Comparison of ENCODE assay signal across 9 cellular contexts in genomic region chr3:23712656-23713559, GRCh38.
DNase-seq lines count a peak whose midpoint lies in the region; ATAC-seq, FAIRE-seq and TF ChIP-seq lines count a peak whose summit lies in the region.
"Had no signal": no experiment of that assay in that cellular context is flagged by ENCODE, and none has a peak within 500 bp of the region (broad histone marks: within the 10 kb centered on the region; RNA-seq: fewer than 3 reads in every experiment).

No MANE protein-coding gene starts in this region.

- H3K4me2 ChIP-seq in GM23338, result peak overlapping the region; percentile 31; the same call in 1 of the 2 replicates

- no peaks in the 10 kb centered on the region for H3F3A ChIP-seq in GM23338 (replicated peaks; ENCODE audit: low read depth)

- peak overlapping the region; percentile 60; the same call in 1 of the 2 replicates for H2AFZ ChIP-seq in GM23338

- peaks cover 13% of the 10 kb centered on the region; the same call in 2 of the 3 replicates for H3K9me3 Mint-ChIP-seq in GM23338
- H3K9me3 Mint-ChIP-seq: central memory CD8-positive, alpha-beta T cell had no signal

- no peaks in the 10 kb centered on the region for H3K9me2 ChIP-seq in GM23338 (ENCODE audit: insufficient read depth)

- H3K4me1 ChIP-seq in GM23338 (ENCODE audit: insufficient read depth) (peaks cover 25% of the 10 kb centered on the region), rectal smooth muscle tissue (ENCODE audit: control insufficient read depth, insufficient read depth, low read length) (peaks cover 3% of the 10 kb centered on the region)

- ATAC-seq in GM23338, result peak; percentile 98
- ATAC-seq in GM21737 (IDR thresholded peaks at IDR 0.05; ENCODE audit: unreplicated experiment), result no peak
- ATAC-seq in HG02610 (IDR thresholded peaks at IDR 0.05; ENCODE audit: unreplicated experiment), result no peak
- no peak for ATAC-seq in GM21367 (IDR thresholded peaks at IDR 0.05; ENCODE audit: unreplicated experiment)

- no peaks in the 10 kb centered on the region for H4K20me1 ChIP-seq in GM23338 (replicated peaks; ENCODE audit: insufficient read depth)

- no peak overlapping the region for H3K4me3 Mint-ChIP-seq in GM23338
- H3K4me3 Mint-ChIP-seq: central memory CD8-positive, alpha-beta T cell had no signal

- FAIRE-seq in RCC 7860 (lab: Jason Lieb, UNC), result peak; percentile 71

- peaks cover 8% of the 10 kb centered on the region; the same call in 1 of the 3 replicates for H3K36me3 Mint-ChIP-seq in GM23338 (ENCODE audit: low read depth)

- peak overlapping the region; percentile 56 for H3K27ac ChIP-seq in GM23338 (ENCODE audit: low read depth)
- no peak overlapping the region for H3K27ac ChIP-seq in rectal smooth muscle tissue (ENCODE audit: low read depth, low read length)

- peaks cover 40% of the 10 kb centered on the region for H3K4me1 Mint-ChIP-seq in GM23338

- H3K4me3 ChIP-seq in GM23338 (no peak overlapping the region), rectal smooth muscle tissue (ENCODE audit: low read length) (peak overlapping the region; percentile 18)

- no peaks in the 10 kb centered on the region for H3K27me3 ChIP-seq in GM23338 (ENCODE audit: insufficient read depth)
- H3K27me3 ChIP-seq in rectal smooth muscle tissue (ENCODE audit: control insufficient read depth, insufficient read depth, low read length), result no peaks in the 10 kb centered on the region

- no peak overlapping the region for H3K9ac ChIP-seq in rectal smooth muscle tissue (ENCODE audit: low read length)

- TF ChIP-seq CTCF in GM23338 (conservative IDR thresholded peaks at IDR 0.05; ENCODE audit: low read depth in 2 of 2), result peak; percentile 57 to 89

- peaks cover 3% of the 10 kb centered on the region for H3K27me3 Mint-ChIP-seq in GM23338 (ENCODE audit: insufficient read depth, low read depth, poor library complexity)

- H3K36me3 ChIP-seq in GM23338 (ENCODE audit: insufficient read depth) (no peaks in the 10 kb centered on the region), rectal smooth muscle tissue (ENCODE audit: control insufficient read depth, insufficient read depth, low read length) (no peaks in the 10 kb centered on the region)

- H3K79me2 ChIP-seq in GM23338 (replicated peaks; ENCODE audit: insufficient read depth), result no peaks in the 10 kb centered on the region

- DNase-seq in GM23338 (ENCODE audit: low spot score) (peak; percentile 95), RCC 7860 (ENCODE audit: low spot score) (peak; percentile 79), glomerular endothelial cell (ENCODE audit: extremely low read depth, low read depth, low spot score) (peak; percentile 42), foreskin melanocyte (no peak)

- H3K27ac Mint-ChIP-seq in GM23338, result no peak overlapping the region; the same call in 1 of the 2 replicates

TF ChIP-seq in GM23338, 12 proteins besides CTCF, POLR2A, EP300 and RAD21:
- TF ChIP-seq, protein P1, sequence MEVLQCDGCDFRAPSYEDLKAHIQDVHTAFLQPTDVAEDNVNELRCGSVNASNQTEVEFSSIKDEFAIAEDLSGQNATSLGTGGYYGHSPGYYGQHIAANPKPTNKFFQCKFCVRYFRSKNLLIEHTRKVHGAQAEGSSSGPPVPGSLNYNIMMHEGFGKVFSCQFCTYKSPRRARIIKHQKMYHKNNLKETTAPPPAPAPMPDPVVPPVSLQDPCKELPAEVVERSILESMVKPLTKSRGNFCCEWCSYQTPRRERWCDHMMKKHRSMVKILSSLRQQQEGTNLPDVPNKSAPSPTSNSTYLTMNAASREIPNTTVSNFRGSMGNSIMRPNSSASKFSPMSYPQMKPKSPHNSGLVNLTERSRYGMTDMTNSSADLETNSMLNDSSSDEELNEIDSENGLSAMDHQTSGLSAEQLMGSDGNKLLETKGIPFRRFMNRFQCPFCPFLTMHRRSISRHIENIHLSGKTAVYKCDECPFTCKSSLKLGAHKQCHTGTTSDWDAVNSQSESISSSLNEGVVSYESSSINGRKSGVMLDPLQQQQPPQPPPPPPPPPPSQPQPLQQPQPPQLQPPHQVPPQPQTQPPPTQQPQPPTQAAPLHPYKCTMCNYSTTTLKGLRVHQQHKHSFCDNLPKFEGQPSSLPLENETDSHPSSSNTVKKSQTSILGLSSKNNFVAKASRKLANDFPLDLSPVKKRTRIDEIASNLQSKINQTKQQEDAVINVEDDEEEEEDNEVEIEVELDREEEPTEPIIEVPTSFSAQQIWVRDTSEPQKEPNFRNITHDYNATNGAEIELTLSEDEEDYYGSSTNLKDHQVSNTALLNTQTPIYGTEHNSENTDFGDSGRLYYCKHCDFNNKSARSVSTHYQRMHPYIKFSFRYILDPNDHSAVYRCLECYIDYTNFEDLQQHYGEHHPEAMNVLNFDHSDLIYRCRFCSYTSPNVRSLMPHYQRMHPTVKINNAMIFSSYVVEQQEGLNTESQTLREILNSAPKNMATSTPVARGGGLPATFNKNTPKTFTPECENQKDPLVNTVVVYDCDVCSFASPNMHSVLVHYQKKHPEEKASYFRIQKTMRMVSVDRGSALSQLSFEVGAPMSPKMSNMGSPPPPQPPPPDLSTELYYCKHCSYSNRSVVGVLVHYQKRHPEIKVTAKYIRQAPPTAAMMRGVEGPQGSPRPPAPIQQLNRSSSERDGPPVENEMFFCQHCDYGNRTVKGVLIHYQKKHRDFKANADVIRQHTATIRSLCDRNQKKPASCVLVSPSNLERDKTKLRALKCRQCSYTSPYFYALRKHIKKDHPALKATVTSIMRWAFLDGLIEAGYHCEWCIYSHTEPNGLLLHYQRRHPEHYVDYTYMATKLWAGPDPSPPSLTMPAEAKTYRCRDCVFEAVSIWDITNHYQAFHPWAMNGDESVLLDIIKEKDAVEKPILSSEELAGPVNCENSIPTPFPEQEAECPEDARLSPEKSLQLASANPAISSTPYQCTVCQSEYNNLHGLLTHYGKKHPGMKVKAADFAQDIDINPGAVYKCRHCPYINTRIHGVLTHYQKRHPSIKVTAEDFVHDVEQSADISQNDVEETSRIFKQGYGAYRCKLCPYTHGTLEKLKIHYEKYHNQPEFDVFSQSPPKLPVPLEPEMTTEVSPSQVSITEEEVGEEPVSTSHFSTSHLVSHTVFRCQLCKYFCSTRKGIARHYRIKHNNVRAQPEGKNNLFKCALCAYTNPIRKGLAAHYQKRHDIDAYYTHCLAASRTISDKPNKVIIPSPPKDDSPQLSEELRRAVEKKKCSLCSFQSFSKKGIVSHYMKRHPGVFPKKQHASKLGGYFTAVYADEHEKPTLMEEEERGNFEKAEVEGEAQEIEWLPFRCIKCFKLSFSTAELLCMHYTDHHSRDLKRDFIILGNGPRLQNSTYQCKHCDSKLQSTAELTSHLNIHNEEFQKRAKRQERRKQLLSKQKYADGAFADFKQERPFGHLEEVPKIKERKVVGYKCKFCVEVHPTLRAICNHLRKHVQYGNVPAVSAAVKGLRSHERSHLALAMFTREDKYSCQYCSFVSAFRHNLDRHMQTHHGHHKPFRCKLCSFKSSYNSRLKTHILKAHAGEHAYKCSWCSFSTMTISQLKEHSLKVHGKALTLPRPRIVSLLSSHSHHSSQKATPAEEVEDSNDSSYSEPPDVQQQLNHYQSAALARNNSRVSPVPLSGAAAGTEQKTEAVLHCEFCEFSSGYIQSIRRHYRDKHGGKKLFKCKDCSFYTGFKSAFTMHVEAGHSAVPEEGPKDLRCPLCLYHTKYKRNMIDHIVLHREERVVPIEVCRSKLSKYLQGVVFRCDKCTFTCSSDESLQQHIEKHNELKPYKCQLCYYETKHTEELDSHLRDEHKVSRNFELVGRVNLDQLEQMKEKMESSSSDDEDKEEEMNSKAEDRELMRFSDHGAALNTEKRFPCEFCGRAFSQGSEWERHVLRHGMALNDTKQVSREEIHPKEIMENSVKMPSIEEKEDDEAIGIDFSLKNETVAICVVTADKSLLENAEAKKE (CRISPR knock-in tag; IDR thresholded peaks at IDR 0.05), result 0 out of 2 replicates have a peak, but pooled peaks have one; percentile 48
- TF ChIP-seq ETS1 (IDR thresholded peaks at IDR 0.05) (no peak), STAT1 (IDR thresholded peaks at IDR 0.05; ENCODE audit: unreplicated experiment) (no peak), JUNB (IDR thresholded peaks at IDR 0.05; ENCODE audit: unreplicated experiment) (no peak)
